ENCODE assay signal across 8 cellular contexts in genomic region chr15:65792988-65793812, GRCh38. TPM values are rescaled to one million over a fixed set of nuclear protein-coding genes. Genes with fewer than 3 reads are reported as not detected.
DNase-seq lines count a peak whose midpoint lies in the region; ATAC-seq, FAIRE-seq and TF ChIP-seq lines count a peak whose summit lies in the region.

No MANE protein-coding gene starts in this region.

- no peaks in the 10 kb centered on the region for H3K9me3 ChIP-seq in kidney (ENCODE audit: control insufficient read depth in 1 of 2, low read length in 2 of 2)

- no peaks in the 10 kb centered on the region for H3K9me3 Mint-ChIP-seq in activated CD4-positive, alpha-beta T cell treated with anti-CD3 and anti-CD28 coated beads for 36 hours (ENCODE audit: low read depth)
- no peaks in the 10 kb centered on the region for H3K9me3 Mint-ChIP-seq in activated naive CD8-positive, alpha-beta T cell treated with anti-CD3 and anti-CD28 coated beads for 36 hours

- peak overlapping the region in 1 of 2 donors; percentile 87 for H3K27ac ChIP-seq in kidney (ENCODE audit: low read depth in 2 of 2, low read length in 2 of 2)
- peak overlapping the region; percentile 74 for H3K27ac ChIP-seq in substantia nigra (ENCODE audit: low read depth, low read length, poor library complexity, severe bottlenecking)

- no peak for ATAC-seq in activated CD4-positive, alpha-beta T cell treated with anti-CD3 and anti-CD28 coated beads for 36 hours
- no peak for ATAC-seq in HG02763 (IDR thresholded peaks at IDR 0.05; ENCODE audit: unreplicated experiment)

- CTCF ChIA-PET in activated CD4-positive, alpha-beta T cell treated with anti-CD3 and anti-CD28 coated beads for 36 hours (lab: Charles Lee), result interaction anchor here (0.7 to 4.7 kb wide), 8 partner anchors 8 to 157 kb away, joined by 4 to 29 read pairs (median 6); no protein-coding TSS in a partner anchor

- peak overlapping the region; percentile 98 for H3K27ac Mint-ChIP-seq in activated CD4-positive, alpha-beta T cell treated with anti-CD3 and anti-CD28 coated beads for 36 hours
- peak overlapping the region; percentile 96 for H3K27ac Mint-ChIP-seq in activated naive CD8-positive, alpha-beta T cell treated with anti-CD3 and anti-CD28 coated beads for 36 hours

- H3K36me3 ChIP-seq in kidney (ENCODE audit: control insufficient read depth in 1 of 2, insufficient read depth in 2 of 2, low read length in 2 of 2), result no peaks in the 10 kb centered on the region

- POLR2A ChIA-PET in activated CD4-positive, alpha-beta T cell treated with anti-CD3 and anti-CD28 coated beads for 36 hours (lab: Charles Lee), result interaction anchor here (0.6 to 3.5 kb wide), 12 partner anchors 8 to 488 kb away, joined by 3 to 32 read pairs (median 5); partner anchors contain the start of gene RNU5B-1

- H3K27me3 Mint-ChIP-seq in activated CD4-positive, alpha-beta T cell treated with anti-CD3 and anti-CD28 coated beads for 36 hours, result no peaks in the 10 kb centered on the region
- no peaks in the 10 kb centered on the region for H3K27me3 Mint-ChIP-seq in activated naive CD8-positive, alpha-beta T cell treated with anti-CD3 and anti-CD28 coated beads for 36 hours

- H3K9ac ChIP-seq in kidney (ENCODE audit: low read length in 2 of 2), result peak overlapping the region; percentile 84 to 98

- H3K4me1 Mint-ChIP-seq in activated CD4-positive, alpha-beta T cell treated with anti-CD3 and anti-CD28 coated beads for 36 hours, result peaks cover 61% of the 10 kb centered on the region
- peaks cover 58% of the 10 kb centered on the region for H3K4me1 Mint-ChIP-seq in activated naive CD8-positive, alpha-beta T cell treated with anti-CD3 and anti-CD28 coated beads for 36 hours

- H3K4me3 ChIP-seq in kidney (ENCODE audit: low read length in 2 of 2), result peak overlapping the region; percentile 95 to 96

- peak overlapping the region; percentile 80 for H3K4me3 Mint-ChIP-seq in activated CD4-positive, alpha-beta T cell treated with anti-CD3 and anti-CD28 coated beads for 36 hours
- peak overlapping the region; percentile 83 for H3K4me3 Mint-ChIP-seq in activated naive CD8-positive, alpha-beta T cell treated with anti-CD3 and anti-CD28 coated beads for 36 hours

- H3K4me1 ChIP-seq in kidney (ENCODE audit: control insufficient read depth in 1 of 2, insufficient read depth in 1 of 2, low read depth in 1 of 2, low read length in 2 of 2), result peaks cover 0 to 5% of the 10 kb centered on the region in 2 donors

- intact Hi-C loops in activated CD4-positive, alpha-beta T cell treated with anti-CD3 and anti-CD28 coated beads for 36 hours (cut with DNase I, micrococcal nuclease), result loop anchor here (1.0 to 10.0 kb wide), 14 partner anchors 12 to 1406 kb away; partner anchors contain the start of genes RAB11A (in 2 of the 2), DPP8 (in 1 of the 2), INTS14 (in 1 of the 2) and MAP2K1 (in 1 of the 2)
- intact Hi-C loops in kidney (cut with DNase I), result no loop called here
- intact Hi-C loops in head of caudate nucleus (cut with DNase I), result loop anchor here (5.0 kb wide), 1 partner anchor 74 kb away; the partner anchor contains the start of gene RAB11A

- no peak for FAIRE-seq in kidney (lab: Jason Lieb, UNC)

- H3K36me3 Mint-ChIP-seq in activated CD4-positive, alpha-beta T cell treated with anti-CD3 and anti-CD28 coated beads for 36 hours (ENCODE audit: low read depth), result peaks cover 6% of the 10 kb centered on the region
- H3K36me3 Mint-ChIP-seq in activated naive CD8-positive, alpha-beta T cell treated with anti-CD3 and anti-CD28 coated beads for 36 hours, result peaks cover 9% of the 10 kb centered on the region

- no peak for DNase-seq in activated CD4-positive, alpha-beta T cell treated with anti-CD3 and anti-CD28 coated beads for 36 hours
- DNase-seq in activated CD4-positive, alpha-beta T cell treated with anti-CD3 and anti-CD28 coated beads, Interleukin-2, amount 50 U/mL, for 4 hours, result no peak
- DNase-seq in activated naive CD8-positive, alpha-beta T cell treated with anti-CD3 and anti-CD28 coated beads for 36 hours, result no peak
- DNase-seq in kidney, result no peak
- no peak for DNase-seq in substantia nigra (lab: John Stamatoyannopoulos, UW)
- no peak for DNase-seq in head of caudate nucleus
- no peak for DNase-seq in activated CD4-positive, alpha-beta T cell treated with anti-CD3 and anti-CD28 coated beads for 48 hours

- no peak for TF ChIP-seq CTCF in kidney (IDR thresholded peaks at IDR 0.05; ENCODE audit: borderline replicate concordance, extremely low read depth, insufficient read depth)

RNA-seq across cellular contexts. Expression of gene DENND4A, which starts 1.1 kb away (rescaled TPM):
- 10 to 100 TPM; 35.6 to 43.5 TPM for total RNA-seq in activated CD4-positive, alpha-beta T cell treated with anti-CD3 and anti-CD28 coated beads for 36 hours
- 10 to 100 TPM; 47.6 to 52.2 TPM for total RNA-seq in activated naive CD8-positive, alpha-beta T cell treated with anti-CD3 and anti-CD28 coated beads for 36 hours
- 35.9 TPM for total RNA-seq in kidney
- 8.6 TPM for polyA plus RNA-seq in kidney (ENCODE audit: insufficient read depth, low read depth, low replicate concordance)
